19 cellular contexts compared by ENCODE assay signal in genomic region chr5:32953694-32954093, GRCh38.
"Had no signal": no experiment of that assay in that cellular context is flagged by ENCODE, and none has a peak within 500 bp of the region (broad histone marks: within the 10 kb centered on the region; RNA-seq: fewer than 3 reads in every experiment).

No MANE protein-coding gene starts in this region.

- H3K4me1 ChIP-seq: suprapubic skin had no signal

- H3K27me3 ChIP-seq: foreskin keratinocyte, hepatocyte, suprapubic skin, thyroid gland had no signal

- ATAC-seq: effector memory CD8-positive, alpha-beta T cell; foreskin keratinocyte; left colon; left ventricle myocardium superior; mucosa of descending colon; naive thymus-derived CD8-positive, alpha-beta T cell; right cardiac atrium; stimulated activated naive CD8-positive, alpha-beta T cell treated with anti-CD3 and anti-CD28 coated beads, Interleukin-15, Interleukin-2, amounts not matched to agents 100 U/mL and 50 U/mL, for 24 hours had no signal

- H3K27ac ChIP-seq: foreskin keratinocyte, hepatocyte, suprapubic skin, thyroid gland had no signal

- H3K79me2 ChIP-seq: hepatocyte had no signal

- DNase-seq: effector memory CD8-positive, alpha-beta T cell; erythroblast; foreskin keratinocyte; head of caudate nucleus; kidney; left colon; left ventricle myocardium superior; mucosa of descending colon; naive thymus-derived CD8-positive, alpha-beta T cell; posterior cingulate gyrus; right cardiac atrium; stimulated activated CD4-positive, alpha-beta T cell treated with anti-CD3 and anti-CD28 coated beads, Interleukin-2, amount 100 ng/mL, for 48 hours; stimulated activated naive CD8-positive, alpha-beta T cell treated with anti-CD3 and anti-CD28 coated beads, Interleukin-15, Interleukin-2, amounts not matched to agents 100 U/mL and 50 U/mL, for 24 hours; thyroid gland had no signal

- H3K27ac Mint-ChIP-seq: dendritic cell treated with granulocyte-macrophage colony-stimulating factor and Interleukin-4, amounts not matched to agents 40 ng/mL and 50 ng/mL, for 4 days; effector memory CD8-positive, alpha-beta T cell; type B pancreatic cell had no signal

- H3K4me2 ChIP-seq: hepatocyte, smooth muscle cell had no signal

- H3K4me3 Mint-ChIP-seq: dendritic cell treated with granulocyte-macrophage colony-stimulating factor and Interleukin-4, amounts not matched to agents 40 ng/mL and 50 ng/mL, for 4 days; effector memory CD8-positive, alpha-beta T cell; naive thymus-derived CD8-positive, alpha-beta T cell; type B pancreatic cell had no signal

- H3K36me3 Mint-ChIP-seq: type B pancreatic cell had no signal

- H2AFZ ChIP-seq: hepatocyte had no signal

- H3K36me3 ChIP-seq: suprapubic skin, thyroid gland had no signal

- H3K4me3 ChIP-seq: hepatocyte, mucosa of descending colon, smooth muscle cell, suprapubic skin, thyroid gland had no signal

- H3K27me3 Mint-ChIP-seq: dendritic cell treated with granulocyte-macrophage colony-stimulating factor and Interleukin-4, amounts not matched to agents 40 ng/mL and 50 ng/mL, for 4 days; effector memory CD8-positive, alpha-beta T cell; naive thymus-derived CD8-positive, alpha-beta T cell; type B pancreatic cell had no signal

- H3K4me1 Mint-ChIP-seq: naive thymus-derived CD8-positive, alpha-beta T cell had no signal

- H3K9me3 Mint-ChIP-seq: dendritic cell treated with granulocyte-macrophage colony-stimulating factor and Interleukin-4, amounts not matched to agents 40 ng/mL and 50 ng/mL, for 4 days; type B pancreatic cell had no signal
